In genomic region chr18:37303009-37303408, GRCh38 we compare ENCODE assay signal across 14 cellular contexts.
DNase-seq lines count a peak whose midpoint lies in the region; ATAC-seq and TF ChIP-seq lines count a peak whose summit lies in the region.
"Had no signal": no experiment of that assay in that cellular context is flagged by ENCODE, and none has a peak within 500 bp of the region (broad histone marks: within the 10 kb centered on the region; RNA-seq: fewer than 3 reads in every experiment).

No MANE protein-coding gene starts in this region.

- H3K27ac Mint-ChIP-seq in brain (peak overlapping the region in 4 of 5 experiments; percentile 51 to 94 (median 74)), neural crest cell (ENCODE audit: unreplicated experiment) (peak overlapping the region; percentile 43)
- H3K27ac Mint-ChIP-seq: CD4-positive, CD25-positive, alpha-beta regulatory T cell had no signal

- TF ChIP-seq CTCF in brain (conservative IDR thresholded peaks at IDR 0.05) (no peak), neural crest cell (conservative IDR thresholded peaks at IDR 0.05) (no peak)

- no peak for ATAC-seq in GM19463 (IDR thresholded peaks at IDR 0.05; ENCODE audit: unreplicated experiment)
- ATAC-seq: HCT116 had no signal

- no peaks in the 10 kb centered on the region for H3K9me3 Mint-ChIP-seq in brain
- no peaks in the 10 kb centered on the region for H3K9me3 Mint-ChIP-seq in neural crest cell

- H3K4me1 Mint-ChIP-seq in brain (peaks cover 97% of the 10 kb centered on the region), neural crest cell (peaks cover 13% of the 10 kb centered on the region)
- H3K4me1 Mint-ChIP-seq: CD4-positive, CD25-positive, alpha-beta regulatory T cell had no signal

- in situ Hi-C loops in G401 (cut with HindIII; ENCODE audit: low sequenced_read_pairs) = no loop called here

- no peak overlapping the region for H3K4me3 Mint-ChIP-seq in brain
- H3K4me3 Mint-ChIP-seq in neural crest cell = no peak overlapping the region
- H3K4me3 Mint-ChIP-seq: CD4-positive, CD25-positive, alpha-beta regulatory T cell had no signal

- DNase-seq in NCI-H82 (lab: John Stamatoyannopoulos, UW) (peak; percentile 75), NCI-H82 treated with DMSO at 0.1 percent for 48 hours (lab: John Stamatoyannopoulos, UW; ENCODE audit: unreplicated experiment) (no peak), neural crest cell (ENCODE audit: low read depth, low spot score) (no peak), G401 (ENCODE audit: low spot score) (no peak), CD1c-positive myeloid dendritic cell (ENCODE audit: extremely low spot score) (no peak)
- DNase-seq: 8988T; Caco-2; CD4-positive, CD25-positive, alpha-beta regulatory T cell; GDM1; GOT3; H7 had no signal

- no peaks in the 10 kb centered on the region for H3K36me3 Mint-ChIP-seq in brain
- no peaks in the 10 kb centered on the region for H3K36me3 Mint-ChIP-seq in neural crest cell (ENCODE audit: low read depth)
- H3K36me3 Mint-ChIP-seq: CD4-positive, CD25-positive, alpha-beta regulatory T cell had no signal

- H3K27me3 Mint-ChIP-seq in brain (peaks cover 5% of the 10 kb centered on the region), neural crest cell (ENCODE audit: low read depth) (no peaks in the 10 kb centered on the region)
- H3K27me3 Mint-ChIP-seq: CD4-positive, CD25-positive, alpha-beta regulatory T cell had no signal
